ENCODE assay signal across 8 cellular contexts in genomic region chr19:29680447-29680846, GRCh38. TPM values are rescaled to one million over a fixed set of nuclear protein-coding genes. Genes with fewer than 3 reads are reported as not detected.
DNase-seq lines count a peak whose midpoint lies in the region; ATAC-seq and TF ChIP-seq lines count a peak whose summit lies in the region.

No MANE protein-coding gene starts in this region.

- peaks cover 74% of the 10 kb centered on the region for H3K4me1 ChIP-seq in CD8-positive, alpha-beta T cell (ENCODE audit: insufficient read depth, low read length)
- H3K4me1 ChIP-seq in neutrophil (ENCODE audit: control insufficient read depth in 1 of 2, insufficient read depth in 1 of 2, low read depth in 1 of 2, low read length in 1 of 2) = peaks cover 18 to 21% of the 10 kb centered on the region in 2 experiments

- peak overlapping the region; percentile 44 for H3K4me3 ChIP-seq in CD8-positive, alpha-beta T cell (ENCODE audit: low read depth, low read length)
- peak overlapping the region; percentile 28 to 32 for H3K4me3 ChIP-seq in neutrophil (ENCODE audit: low read depth in 1 of 2, low read length in 1 of 2)

- H3K27me3 ChIP-seq in CD8-positive, alpha-beta T cell (ENCODE audit: insufficient read depth, low read length) = no peaks in the 10 kb centered on the region
- no peaks in the 10 kb centered on the region for H3K27me3 ChIP-seq in neutrophil

- TF ChIP-seq CTCF in CD8-positive, alpha-beta T cell (IDR thresholded peaks at IDR 0.05) = no peak
- no peak for TF ChIP-seq CTCF in neutrophil (IDR thresholded peaks at IDR 0.05)

- DNase-seq in CD8-positive, alpha-beta T cell = peak; percentile 67 to 88 (median 79)
- DNase-seq in SKM-1 treated with dmso at 0.1 percent for 144 hours (lab: John Stamatoyannopoulos, UW; ENCODE audit: unreplicated experiment) (peak; percentile 44), ureter (ENCODE audit: low spot score) (peak; percentile 74), Ammon's horn (ENCODE audit: low spot score) (no peak), ACHN (no peak)
- DNase-seq in activated naive CD4-positive, alpha-beta T cell treated with Interleukin-2 at 50 U/mL for 16 hours = peak; percentile 83

- peaks cover 21% of the 10 kb centered on the region for H3K36me3 Mint-ChIP-seq in CD8-positive, alpha-beta T cell

- peak overlapping the region; percentile 86 for H3K27ac Mint-ChIP-seq in CD8-positive, alpha-beta T cell

- peak overlapping the region; percentile 71 for H3K4me3 Mint-ChIP-seq in CD8-positive, alpha-beta T cell

- peaks cover 76% of the 10 kb centered on the region for H3K4me1 Mint-ChIP-seq in CD8-positive, alpha-beta T cell (ENCODE audit: low read depth)

- in situ Hi-C loops in ACHN (cut with HindIII; ENCODE audit: low pct_ligation_motif_present, low pct_unique_long_range_greater_than_20kb, low sequenced_read_pairs) = no loop called here

- POLR2A ChIA-PET in CD8-positive, alpha-beta T cell (lab: Charles Lee) = interaction anchor here (0.8 to 3.6 kb wide), 8 partner anchors 8 to 74 kb away, joined by 3 to 19 read pairs (median 10); partner anchors contain the start of gene POP4

- intact Hi-C loops in CD8-positive, alpha-beta T cell (cut with DNase I, micrococcal nuclease) = loop anchor here in 1 of 2 experiments (1.0 to 2.0 kb wide), 2 partner anchors 9 to 14 kb away; no protein-coding TSS in a partner anchor

- CTCF ChIA-PET in CD8-positive, alpha-beta T cell (lab: Charles Lee) = interaction anchor here (0.6 to 3.7 kb wide), 7 partner anchors 10 to 70 kb away, joined by 3 to 29 read pairs (median 10); partner anchors contain the start of gene C19orf12

- H3K27ac ChIP-seq in CD8-positive, alpha-beta T cell (ENCODE audit: low read depth, low read length) = peak overlapping the region; percentile 26
- peak overlapping the region; percentile 72 for H3K27ac ChIP-seq in neutrophil

- H3K27me3 Mint-ChIP-seq in CD8-positive, alpha-beta T cell (ENCODE audit: low read depth) = no peaks in the 10 kb centered on the region

- peak; percentile 83 for ATAC-seq in CD8-positive, alpha-beta T cell
- ATAC-seq in GM21786 (IDR thresholded peaks at IDR 0.05; ENCODE audit: unreplicated experiment) = peak; percentile 81

- H3K36me3 ChIP-seq in CD8-positive, alpha-beta T cell (ENCODE audit: insufficient read depth, low read length) = peaks cover 8% of the 10 kb centered on the region
- no peaks in the 10 kb centered on the region for H3K36me3 ChIP-seq in neutrophil

- H3K9me3 ChIP-seq in CD8-positive, alpha-beta T cell (ENCODE audit: low read length) = no peaks in the 10 kb centered on the region
- no peaks in the 10 kb centered on the region for H3K9me3 ChIP-seq in neutrophil

- H3K9me3 Mint-ChIP-seq in CD8-positive, alpha-beta T cell = no peaks in the 10 kb centered on the region

RNA-seq across cellular contexts. Expression of gene PLEKHF1, which starts 15.2 kb away (rescaled TPM):
- 10 to 100 TPM; 33.7 to 34.1 TPM for total RNA-seq in CD8-positive, alpha-beta T cell
- 27.1 TPM for total RNA-seq in ureter

RNA-seq across cellular contexts. Expression of gene C19orf12, which starts 34.6 kb away (rescaled TPM):
- 1 to 10 TPM; 7.0 to 8.9 TPM for total RNA-seq in CD8-positive, alpha-beta T cell
- 25.4 TPM for total RNA-seq in ureter

Comparison
In these comparisons a context has a peak if more than half of its experiments do, and no peak if none do; other contexts are left out.
1. DNase-seq: peak in CD8-positive, alpha-beta T cell (7 of 7), SKM-1 treated with dmso at 0.1 percent for 144 hours (single experiment), activated naive CD4-positive, alpha-beta T cell treated with Interleukin-2 at 50 U/mL for 16 hours (single experiment) and ureter (single experiment); none in Ammon's horn (single experiment) and ACHN (single experiment).